ENCODE assay signal across 13 cellular contexts in genomic region chr1:156796340-156797097, GRCh38. TPM values are rescaled to one million over a fixed set of nuclear protein-coding genes. Genes with fewer than 3 reads are reported as not detected.
A peak's percentile ranks its signal among the peaks of the same experiment; 100 is the strongest.
DNase-seq lines count a peak whose midpoint lies in the region; ATAC-seq, FAIRE-seq and TF ChIP-seq lines count a peak whose summit lies in the region.
"Had no signal": no experiment of that assay in that cellular context is flagged by ENCODE, and none has a peak within 500 bp of the region (broad histone marks: within the 10 kb centered on the region; RNA-seq: fewer than 3 reads in every experiment).

No MANE protein-coding gene starts in this region.

- no peak for ATAC-seq in HepG2
- no peak for ATAC-seq in HG02759 (IDR thresholded peaks at IDR 0.05; ENCODE audit: unreplicated experiment)

- H3K4me1 ChIP-seq in cardiac muscle cell (ENCODE audit: low read depth) (peaks cover 11% of the 10 kb centered on the region), right atrium auricular region (peaks cover 0 to 8% of the 10 kb centered on the region in 2 donors), HepG2 (ENCODE audit: insufficient read depth, low read length) (peaks cover 39% of the 10 kb centered on the region), tibial nerve (peaks cover 0 to 11% (median 0%) of the 10 kb centered on the region in 4 donors)
- H3K4me1 ChIP-seq: SJCRH30 had no signal

- TF ChIP-seq EP300 in HepG2 (IDR thresholded peaks at IDR 0.05; ENCODE audit: low read depth in 2 of 2, low read length in 2 of 2) (no peak), HepG2 (CRISPR knock-in tag; IDR thresholded peaks at IDR 0.05; ENCODE audit: borderline replicate concordance) (no peak), tibial nerve (IDR thresholded peaks at IDR 0.05) (no peak)

- FAIRE-seq in RCC 7860 (lab: Jason Lieb, UNC), result peak; percentile 97
- no peak for FAIRE-seq in HepG2 (lab: Jason Lieb, UNC)

- no peak for TF ChIP-seq POLR2A in HepG2 (IDR thresholded peaks at IDR 0.05; ENCODE audit: insufficient read depth in 1 of 2, low read depth in 2 of 2, low read length in 2 of 2)
- TF ChIP-seq POLR2A in tibial nerve (IDR thresholded peaks at IDR 0.05), result no peak

- POLR2A ChIA-PET in HepG2 (lab: Yijun Ruan, JAX), result interaction anchor here (1.6 kb wide), 1 partner anchor 29 kb away, joined by 5 read pairs; the partner anchor contains the start of gene PRCC

- H3K79me2 ChIP-seq in HepG2 (ENCODE audit: insufficient read depth, low read length), result no peaks in the 10 kb centered on the region

- no peak overlapping the region for H3K9ac ChIP-seq in HepG2 (ENCODE audit: insufficient read depth, low read depth, low read length)
- H3K9ac ChIP-seq: GM23248 had no signal

- in situ Hi-C loops in HepG2 (cut with HindIII; ENCODE audit: extremely low pct_ligation_motif_present, low pct_unique_long_range_greater_than_20kb), result loop anchor here (5.0 kb wide), 1 partner anchor 66 kb away; the partner anchor contains the start of gene NTRK1

- WGBS in HepG2 (ENCODE audit: low lambda C conversion rate), result 92% methylated on average over 8 of the region's 8 CpGs
- 83 to 87% methylated on average over 8 of the region's 8 CpGs for WGBS in tibial nerve, 2 donors

- H2AFZ ChIP-seq in HepG2 (ENCODE audit: low read length), result no peak overlapping the region
- H2AFZ ChIP-seq: GM23248 had no signal

- H3K36me3 ChIP-seq in cardiac muscle cell (peaks cover 69% of the 10 kb centered on the region), right atrium auricular region (peaks cover 97% of the 10 kb centered on the region), HepG2 (replicated peaks in 1 of 2; ENCODE audit: control insufficient read depth in 1 of 2, insufficient read depth in 2 of 2, low read length in 2 of 2) (peaks cover 36 to 72% of the 10 kb centered on the region in 2 experiments), tibial nerve (peaks cover 0 to 98% (median 27%) of the 10 kb centered on the region in 3 donors)

- DNase-seq in cardiac muscle cell (ENCODE audit: low read depth in 1 of 2, low spot score in 1 of 2) (no peak), right atrium auricular region (ENCODE audit: low spot score) (no peak), RCC 7860 (ENCODE audit: low spot score) (peak; percentile 89), HepG2 (ENCODE audit: low spot score) (no peak), NCI-H187 treated with DMSO at 0.1 percent for 48 hours (lab: John Stamatoyannopoulos, UW) (no peak), tibial nerve (ENCODE audit: low spot score in 2 of 2) (no peak), NCI-H1092 (lab: John Stamatoyannopoulos, UW) (no peak)
- DNase-seq: COR-L47, esophagus squamous epithelium had no signal

- no TSS peak for BruUV-seq in HepG2 (replicated peaks; lab: Mats Ljungman, UMichigan)

- no peak for TF ChIP-seq RAD21 in HepG2 (CRISPR knock-in tag; IDR thresholded peaks at IDR 0.05)

- H3K27ac ChIP-seq in cardiac muscle cell (peak overlapping the region; percentile 61), right atrium auricular region (no peak overlapping the region), HepG2 (ENCODE audit: extremely low read length, insufficient read depth, low read length) (peak overlapping the region; percentile 64), tibial nerve (no peak overlapping the region)
- H3K27ac ChIP-seq: GM23248, SJCRH30 had no signal

- TF ChIP-seq CTCF in cardiac muscle cell (IDR thresholded peaks at IDR 0.05; ENCODE audit: low read depth, low read length) (no peak), right atrium auricular region (IDR thresholded peaks at IDR 0.05) (no peak), HepG2 (CRISPR knock-in tag; IDR thresholded peaks at IDR 0.05) (no peak), tibial nerve (IDR thresholded peaks at IDR 0.05) (no peak)

- intact Hi-C loops in HepG2 (cut with micrococcal nuclease; ENCODE audit: unreplicated experiment), result loop anchor here (1.0 to 10.0 kb wide), 2 partner anchors 68 to 70 kb away; partner anchors contain the start of gene NTRK1

- no peaks in the 10 kb centered on the region for H4K20me1 ChIP-seq in HepG2 (ENCODE audit: insufficient read depth, low read length)

- no peaks in the 10 kb centered on the region for H3K27me3 ChIP-seq in cardiac muscle cell
- no peaks in the 10 kb centered on the region for H3K27me3 ChIP-seq in right atrium auricular region
- H3K27me3 ChIP-seq in HepG2 (ENCODE audit: control insufficient read depth in 1 of 2, insufficient read depth in 2 of 2, low read length in 2 of 2), result no peaks in the 10 kb centered on the region
- no peaks in the 10 kb centered on the region for H3K27me3 ChIP-seq in tibial nerve
- H3K27me3 ChIP-seq: esophagus squamous epithelium, SJCRH30 had no signal

- CTCF ChIA-PET in HepG2 (lab: Yijun Ruan, JAX; ENCODE audit: low intra/inter-chr PET ratio, low total read pairs), result interaction anchor here (1.0 to 1.9 kb wide), 5 partner anchors 64 to 131 kb away, joined by 3 to 10 read pairs (median 6); partner anchors contain the start of gene NTRK1

- no peaks in the 10 kb centered on the region for H3K9me3 ChIP-seq in cardiac muscle cell (ENCODE audit: low read depth)
- H3K9me3 ChIP-seq in right atrium auricular region, result no peaks in the 10 kb centered on the region
- no peaks in the 10 kb centered on the region for H3K9me3 ChIP-seq in HepG2 (ENCODE audit: low read length)
- no peaks in the 10 kb centered on the region for H3K9me3 ChIP-seq in tibial nerve
- H3K9me3 ChIP-seq: esophagus squamous epithelium, SJCRH30 had no signal

- H3K4me2 ChIP-seq in HepG2 (ENCODE audit: low read depth, low read length), result no peak overlapping the region

- H3K4me3 ChIP-seq in cardiac muscle cell (no peak overlapping the region), right atrium auricular region (no peak overlapping the region), HepG2 (replicated peaks in 1 of 3; ENCODE audit: insufficient read depth in 1 of 3, low read depth in 2 of 3, low read length in 3 of 3) (no peak overlapping the region), tibial nerve (no peak overlapping the region)
- H3K4me3 ChIP-seq: esophagus squamous epithelium, GM23248, SJCRH30 had no signal

RNA-seq across cellular contexts. Expression of gene SH2D2A, which starts 20.1 kb away (rescaled TPM):
- total RNA-seq in cardiac muscle cell (2.7 and 3.8 TPM in 2 replicates), right atrium auricular region (under 1 TPM; 0.30 to 0.98 TPM), HepG2 (2016; rRNA removed; fragmentation: Illumina TruSeq; extraction: Trizol) (0.59 and 0.73 TPM in 2 replicates), tibial nerve (1 to 10 TPM in 2 of 4 donors, under 1 TPM in 1, not detected in 1; 0.78 to 7.2 (median 2.9) TPM)
- polyA plus RNA-seq in cardiac muscle cell (1.1 and 5.2 TPM in 2 replicates), HepG2 (2011; rRNA removed) (0.56 and 0.57 TPM in 2 replicates)
- total RNA-seq in HepG2 (2016; cell fraction: cytosol; rRNA removed; fragmentation: Illumina TruSeq; extraction: Trizol; ENCODE audit: low read depth), result 0.35 and 0.51 TPM in 2 replicates
- 0.34 and 1.2 TPM in 2 replicates for total RNA-seq in HepG2 (2016; cell fraction: insoluble cytoplasmic fraction; rRNA removed; fragmentation: Illumina TruSeq; extraction: Trizol)
- total RNA-seq in HepG2 (2016; cell fraction: membrane; rRNA removed; fragmentation: Illumina TruSeq; extraction: Trizol), result 0.52 and 1.0 TPM in 2 replicates
- 0.75 and 0.85 TPM in 2 replicates for total RNA-seq in HepG2 (2016; cell fraction: nucleus; rRNA removed; fragmentation: Illumina TruSeq; extraction: Trizol)
- 0.55 and 0.78 TPM in 2 replicates for polyA plus RNA-seq in HepG2 (2011; cell fraction: cytosol; rRNA removed)
- polyA plus RNA-seq in HepG2 (2011; cell fraction: nucleus; rRNA removed), result 0.16 and 0.47 TPM in 2 replicates
- 0.79 and 1.0 TPM in 2 replicates for polyA plus RNA-seq in HepG2 (2012)
- 0.62 and 0.67 TPM in 2 replicates for polyA plus RNA-seq in HepG2 (2016; cell fraction: cytosol; fragmentation: Illumina TruSeq; extraction: Trizol; ENCODE audit: low read depth)
- polyA plus RNA-seq in HepG2 (2016; cell fraction: insoluble cytoplasmic fraction; fragmentation: Illumina TruSeq; extraction: Trizol; ENCODE audit: low read depth), result 1.3 and 1.8 TPM in 2 replicates
- 0.71 and 1.1 TPM in 2 replicates for polyA plus RNA-seq in HepG2 (2016; cell fraction: membrane; fragmentation: Illumina TruSeq; extraction: Trizol; ENCODE audit: low read depth)
- polyA plus RNA-seq in HepG2 (2016; cell fraction: nucleus; fragmentation: Illumina TruSeq; extraction: Trizol; ENCODE audit: insufficient read depth, low read depth), result 1.0 and 1.8 TPM in 2 replicates
- polyA minus RNA-seq in HepG2 (2011; rRNA and poly(A)+ RNA removed; ENCODE audit: low replicate concordance), result 0.72 and 1.9 TPM in 2 replicates
- 0.62 TPM in 1 of 2 replicates, not detected in the other for polyA minus RNA-seq in HepG2 (2011; cell fraction: cytosol; rRNA and poly(A)+ RNA removed)
- polyA minus RNA-seq in HepG2 (2011; cell fraction: nucleus; rRNA and poly(A)+ RNA removed), result not detected in 2 replicates
- total RNA-seq: GM23248, myocyte, SJCRH30 had no signal

RNA-seq across cellular contexts. Expression of gene PRCC, which starts 29.2 kb away (rescaled TPM):
- total RNA-seq in cardiac muscle cell (117 and 126 TPM in 2 replicates), right atrium auricular region (10 to 100 TPM; 29.8 to 34.3 TPM), HepG2 (2016; rRNA removed; fragmentation: Illumina TruSeq; extraction: Trizol) (24.2 and 26.8 TPM in 2 replicates), tibial nerve (10 to 100 TPM; 25.1 to 44.6 (median 30.8) TPM)
- polyA plus RNA-seq in cardiac muscle cell (118 and 150 TPM in 2 replicates), HepG2 (2011; rRNA removed) (40.5 and 46.3 TPM in 2 replicates)
- 6.3 and 7.3 TPM in 2 replicates for total RNA-seq in HepG2 (2016; cell fraction: cytosol; rRNA removed; fragmentation: Illumina TruSeq; extraction: Trizol; ENCODE audit: low read depth)
- 24.6 and 27.1 TPM in 2 replicates for total RNA-seq in HepG2 (2016; cell fraction: insoluble cytoplasmic fraction; rRNA removed; fragmentation: Illumina TruSeq; extraction: Trizol)
- total RNA-seq in HepG2 (2016; cell fraction: membrane; rRNA removed; fragmentation: Illumina TruSeq; extraction: Trizol), result 22.6 and 26.4 TPM in 2 replicates
- 22.4 and 23.7 TPM in 2 replicates for total RNA-seq in HepG2 (2016; cell fraction: nucleus; rRNA removed; fragmentation: Illumina TruSeq; extraction: Trizol)
- 40.1 and 44.6 TPM in 2 replicates for polyA plus RNA-seq in HepG2 (2011; cell fraction: cytosol; rRNA removed)
- 26.1 and 27.1 TPM in 2 replicates for polyA plus RNA-seq in HepG2 (2011; cell fraction: nucleus; rRNA removed)
- polyA plus RNA-seq in HepG2 (2012), result 30.8 and 33.7 TPM in 2 replicates
- polyA plus RNA-seq in HepG2 (2016; cell fraction: cytosol; fragmentation: Illumina TruSeq; extraction: Trizol; ENCODE audit: low read depth), result 8.0 and 9.1 TPM in 2 replicates
- 48.3 and 56.0 TPM in 2 replicates for polyA plus RNA-seq in HepG2 (2016; cell fraction: insoluble cytoplasmic fraction; fragmentation: Illumina TruSeq; extraction: Trizol; ENCODE audit: low read depth)
- 22.7 and 25.6 TPM in 2 replicates for polyA plus RNA-seq in HepG2 (2016; cell fraction: membrane; fragmentation: Illumina TruSeq; extraction: Trizol; ENCODE audit: low read depth)
- 56.0 and 57.2 TPM in 2 replicates for polyA plus RNA-seq in HepG2 (2016; cell fraction: nucleus; fragmentation: Illumina TruSeq; extraction: Trizol; ENCODE audit: insufficient read depth, low read depth)
- 57.9 and 206 TPM in 2 replicates for polyA minus RNA-seq in HepG2 (2011; rRNA and poly(A)+ RNA removed; ENCODE audit: low replicate concordance)
- 24.3 and 33.6 TPM in 2 replicates for polyA minus RNA-seq in HepG2 (2011; cell fraction: cytosol; rRNA and poly(A)+ RNA removed)
- 23.6 and 34.9 TPM in 2 replicates for polyA minus RNA-seq in HepG2 (2011; cell fraction: nucleus; rRNA and poly(A)+ RNA removed)

RNA-seq across cellular contexts. Expression of gene HDGF, which starts 45.0 kb away (rescaled TPM):
- total RNA-seq in cardiac muscle cell (207 and 480 TPM in 2 replicates), right atrium auricular region (100 to 1,000 TPM; 110 to 137 TPM), HepG2 (2016; rRNA removed; fragmentation: Illumina TruSeq; extraction: Trizol) (183 and 196 TPM in 2 replicates), tibial nerve (100 to 1,000 TPM; 120 to 177 (median 157) TPM)
- polyA plus RNA-seq in cardiac muscle cell (176 and 238 TPM in 2 replicates), HepG2 (2011; rRNA removed) (128 and 156 TPM in 2 replicates)
- 98.2 and 98.3 TPM in 2 replicates for total RNA-seq in HepG2 (2016; cell fraction: cytosol; rRNA removed; fragmentation: Illumina TruSeq; extraction: Trizol; ENCODE audit: low read depth)
- 165 and 204 TPM in 2 replicates for total RNA-seq in HepG2 (2016; cell fraction: insoluble cytoplasmic fraction; rRNA removed; fragmentation: Illumina TruSeq; extraction: Trizol)
- total RNA-seq in HepG2 (2016; cell fraction: membrane; rRNA removed; fragmentation: Illumina TruSeq; extraction: Trizol), result 258 and 266 TPM in 2 replicates
- 89.8 and 111 TPM in 2 replicates for total RNA-seq in HepG2 (2016; cell fraction: nucleus; rRNA removed; fragmentation: Illumina TruSeq; extraction: Trizol)
- polyA plus RNA-seq in HepG2 (2011; cell fraction: cytosol; rRNA removed), result 115 and 119 TPM in 2 replicates
- polyA plus RNA-seq in HepG2 (2011; cell fraction: nucleus; rRNA removed), result 57.2 and 81.2 TPM in 2 replicates
- polyA plus RNA-seq in HepG2 (2012), result 124 and 162 TPM in 2 replicates
- polyA plus RNA-seq in HepG2 (2016; cell fraction: cytosol; fragmentation: Illumina TruSeq; extraction: Trizol; ENCODE audit: low read depth), result 177 and 192 TPM in 2 replicates
- 263 and 292 TPM in 2 replicates for polyA plus RNA-seq in HepG2 (2016; cell fraction: insoluble cytoplasmic fraction; fragmentation: Illumina TruSeq; extraction: Trizol; ENCODE audit: low read depth)
- polyA plus RNA-seq in HepG2 (2016; cell fraction: membrane; fragmentation: Illumina TruSeq; extraction: Trizol; ENCODE audit: low read depth), result 342 and 343 TPM in 2 replicates
- polyA plus RNA-seq in HepG2 (2016; cell fraction: nucleus; fragmentation: Illumina TruSeq; extraction: Trizol; ENCODE audit: insufficient read depth, low read depth), result 211 and 230 TPM in 2 replicates
- 134 and 389 TPM in 2 replicates for polyA minus RNA-seq in HepG2 (2011; rRNA and poly(A)+ RNA removed; ENCODE audit: low replicate concordance)
- 64.6 and 71.8 TPM in 2 replicates for polyA minus RNA-seq in HepG2 (2011; cell fraction: cytosol; rRNA and poly(A)+ RNA removed)
- polyA minus RNA-seq in HepG2 (2011; cell fraction: nucleus; rRNA and poly(A)+ RNA removed), result 30.8 and 31.2 TPM in 2 replicates

RNA-seq across cellular contexts. Expression of gene MRPL24, which starts 55.6 kb away (rescaled TPM):
- total RNA-seq in cardiac muscle cell (34.9 and 54.1 TPM in 2 replicates), right atrium auricular region (10 to 100 TPM; 45.8 to 50.5 TPM), HepG2 (2016; rRNA removed; fragmentation: Illumina TruSeq; extraction: Trizol) (42.9 and 45.7 TPM in 2 replicates), tibial nerve (10 to 100 TPM; 48.6 to 90.4 (median 66.2) TPM)
- polyA plus RNA-seq in cardiac muscle cell (70.7 and 77.7 TPM in 2 replicates), HepG2 (2011; rRNA removed) (37.7 and 38.1 TPM in 2 replicates)
- total RNA-seq in HepG2 (2016; cell fraction: cytosol; rRNA removed; fragmentation: Illumina TruSeq; extraction: Trizol; ENCODE audit: low read depth), result 18.3 and 22.1 TPM in 2 replicates
- total RNA-seq in HepG2 (2016; cell fraction: insoluble cytoplasmic fraction; rRNA removed; fragmentation: Illumina TruSeq; extraction: Trizol), result 43.5 and 49.0 TPM in 2 replicates
- total RNA-seq in HepG2 (2016; cell fraction: membrane; rRNA removed; fragmentation: Illumina TruSeq; extraction: Trizol), result 21.2 and 21.3 TPM in 2 replicates
- total RNA-seq in HepG2 (2016; cell fraction: nucleus; rRNA removed; fragmentation: Illumina TruSeq; extraction: Trizol), result 13.5 and 22.5 TPM in 2 replicates
- 28.3 and 29.4 TPM in 2 replicates for polyA plus RNA-seq in HepG2 (2011; cell fraction: cytosol; rRNA removed)
- polyA plus RNA-seq in HepG2 (2011; cell fraction: nucleus; rRNA removed), result 15.0 and 17.2 TPM in 2 replicates
- polyA plus RNA-seq in HepG2 (2012), result 29.0 TPM in 2 replicates
- polyA plus RNA-seq in HepG2 (2016; cell fraction: cytosol; fragmentation: Illumina TruSeq; extraction: Trizol; ENCODE audit: low read depth), result 21.1 and 21.8 TPM in 2 replicates
- polyA plus RNA-seq in HepG2 (2016; cell fraction: insoluble cytoplasmic fraction; fragmentation: Illumina TruSeq; extraction: Trizol; ENCODE audit: low read depth), result 58.3 and 58.4 TPM in 2 replicates
- 18.3 and 20.0 TPM in 2 replicates for polyA plus RNA-seq in HepG2 (2016; cell fraction: membrane; fragmentation: Illumina TruSeq; extraction: Trizol; ENCODE audit: low read depth)
- 39.4 and 46.6 TPM in 2 replicates for polyA plus RNA-seq in HepG2 (2016; cell fraction: nucleus; fragmentation: Illumina TruSeq; extraction: Trizol; ENCODE audit: insufficient read depth, low read depth)
- polyA minus RNA-seq in HepG2 (2011; rRNA and poly(A)+ RNA removed; ENCODE audit: low replicate concordance), result 13.2 and 67.4 TPM in 2 replicates
- 8.8 and 9.7 TPM in 2 replicates for polyA minus RNA-seq in HepG2 (2011; cell fraction: cytosol; rRNA and poly(A)+ RNA removed)
- polyA minus RNA-seq in HepG2 (2011; cell fraction: nucleus; rRNA and poly(A)+ RNA removed), result 5.7 and 8.6 TPM in 2 replicates

Comparison
In these comparisons a context has a peak if more than half of its experiments do, and no peak if none do; other contexts are left out.
1. H3K27ac ChIP-seq: peak in cardiac muscle cell (single experiment) and HepG2 (single experiment); none in right atrium auricular region (0 of 2) and tibial nerve (0 of 4).